Comparison of ENCODE assay signal across 20 cellular contexts in genomic region chr18:48763714-48764100, GRCh38.
DNase-seq lines count a peak whose midpoint lies in the region; ATAC-seq and TF ChIP-seq lines count a peak whose summit lies in the region.
"Had no signal": no experiment of that assay in that cellular context is flagged by ENCODE, and none has a peak within 500 bp of the region (broad histone marks: within the 10 kb centered on the region; RNA-seq: fewer than 3 reads in every experiment).

No MANE protein-coding gene starts in this region.

- H3K4me2 ChIP-seq in H9 (ENCODE audit: insufficient read depth, insufficient read length, low read length): no peak overlapping the region
- no peak overlapping the region for H3K4me2 ChIP-seq in IMR-90 (ENCODE audit: low read depth, low read length)

- WGBS in H9 (ENCODE audit: extremely low coverage, insufficient read length, low lambda C conversion rate): no CpG with 5 or more reads among the region's 6 CpGs
- WGBS in IMR-90 (ENCODE audit: extremely low coverage in 2 of 2, insufficient read length in 1 of 2), 2 experiments: 84% methylated on average over 2 of the region's 6 CpGs; no CpG with 5 or more reads in 1 of the 2 experiments
- 91% methylated on average over 6 of the region's 6 CpGs for WGBS in sigmoid colon, 2 donors

- no peak overlapping the region for H2BK12ac ChIP-seq in H9 (ENCODE audit: insufficient read length, low read depth, low read length)

- dilution Hi-C loops in IMR-90 (cut with HindIII; ENCODE audit: low sequenced_read_pairs, unreplicated experiment): no loop called here

- no peak overlapping the region; a peak in 1 of 5 replicates for H3K4me3 Mint-ChIP-seq in H9
- H3K4me3 Mint-ChIP-seq: CD4-positive, alpha-beta memory T cell had no signal

- no peak overlapping the region for H4K8ac ChIP-seq in H9 (replicated peaks; ENCODE audit: insufficient read length, low read depth, low read length)
- H4K8ac ChIP-seq in IMR-90 (ENCODE audit: low read depth in 2 of 2, low read length in 2 of 2): no peak overlapping the region

- H3K27ac Mint-ChIP-seq in H9: peak overlapping the region in 2 of 3 experiments; percentile 53 to 68; a peak in 2 of 7 replicates

- H3K36me3 Mint-ChIP-seq in H9 (ENCODE audit: insufficient read depth in 1 of 3, low read depth in 3 of 3): peaks cover 9 to 12% (median 10%) of the 10 kb centered on the region in 3 experiments; a peak in 6 of 7 replicates

- no peak overlapping the region for H2BK120ac ChIP-seq in H9 (ENCODE audit: low read depth, low read length, poor library complexity, severe bottlenecking)
- no peak overlapping the region for H2BK120ac ChIP-seq in IMR-90 (ENCODE audit: low read depth, low read length)

- H2AFZ ChIP-seq in H9 (ENCODE audit: low read length) (no peak overlapping the region), IMR-90 (replicated peaks; ENCODE audit: low read length, poor library complexity) (peak overlapping the region; percentile 42)

- H3K14ac ChIP-seq in H9 (ENCODE audit: insufficient read depth, low read length) (no peak overlapping the region; the same call in 1 of the 2 replicates), IMR-90 (replicated peaks; ENCODE audit: low read depth, low read length) (no peak overlapping the region)

- H3K9me1 ChIP-seq in IMR-90 (ENCODE audit: insufficient read depth, low read length): peaks cover 50% of the 10 kb centered on the region

- no peak overlapping the region for H2BK5ac ChIP-seq in H9 (ENCODE audit: insufficient read length, low read length)
- no peak overlapping the region for H2BK5ac ChIP-seq in IMR-90 (ENCODE audit: low read depth, low read length, poor library complexity, severe bottlenecking)

- peaks cover 55% of the 10 kb centered on the region for H3K36me3 ChIP-seq in IMR-90 (ENCODE audit: control insufficient read depth, insufficient read depth, low read length)
- peaks cover 27% of the 10 kb centered on the region for H3K36me3 ChIP-seq in left ventricle myocardium inferior
- peaks cover 0 to 34% (median 6%) of the 10 kb centered on the region in 4 donors for H3K36me3 ChIP-seq in sigmoid colon

- H3K23ac ChIP-seq in H9 (ENCODE audit: insufficient read length, low read depth, low read length) (no peak overlapping the region), IMR-90 (ENCODE audit: low read depth, low read length) (no peak overlapping the region)

- intact Hi-C loops in IMR-90 (cut with micrococcal nuclease): no loop called here
- intact Hi-C loops in left ventricle myocardium inferior (cut with micrococcal nuclease): no loop called here
- intact Hi-C loops in sigmoid colon (cut with DNase I): no loop called here

- H2AK5ac ChIP-seq in H9 (ENCODE audit: insufficient read length, low read length): no peak overlapping the region
- no peak overlapping the region for H2AK5ac ChIP-seq in IMR-90 (ENCODE audit: low read depth, low read length)

- H3K56ac ChIP-seq in H9 (ENCODE audit: insufficient read length, low read depth, low read length) (no peak overlapping the region), IMR-90 (ENCODE audit: extremely low read depth, insufficient read depth, low read length) (no peak overlapping the region)

- no peak for TF ChIP-seq EP300 in sigmoid colon (IDR thresholded peaks at IDR 0.05)

- H2AK9ac ChIP-seq in IMR-90 (replicated peaks; ENCODE audit: low read depth, low read length, poor library complexity): peak overlapping the region; percentile 19

- DNase-seq in H9 (no peak), IMR-90 (no peak), left ventricle myocardium inferior (no peak), sigmoid colon (no peak), NCI-H446 (lab: John Stamatoyannopoulos, UW) (no peak)
- DNase-seq: Calu3; CD4-positive, alpha-beta memory T cell; KG1; NCI-H1092 treated with DMSO at 0.1 percent for 48 hours; NCI-H146; NCI-H2029; NCI-H226; NCI-H524; NCI-H82 had no signal

- CTCF ChIA-PET in IMR-90 (lab: Yijun Ruan, JAX): no interaction called here

- no peak for TF ChIP-seq POLR2A in IMR-90 (IDR thresholded peaks at IDR 0.05; ENCODE audit: low read depth, low read length)
- TF ChIP-seq POLR2A in sigmoid colon (IDR thresholded peaks at IDR 0.05): no peak

- in situ Hi-C loops in IMR-90 (cut with MboI; ENCODE audit: low sequenced_read_pairs): no loop called here

- H3K79me1 ChIP-seq in H9 (ENCODE audit: insufficient read depth, low read depth, low read length, poor library complexity, severe bottlenecking) (no peaks in the 10 kb centered on the region), IMR-90 (ENCODE audit: low read depth in 1 of 2, low read length in 2 of 2) (peaks cover 38 to 86% of the 10 kb centered on the region in 2 experiments)

- H3K4me1 ChIP-seq in H9 (ENCODE audit: insufficient read depth, low read length): peaks cover 3% of the 10 kb centered on the region; the same call in 1 of the 2 replicates
- peaks cover 28% of the 10 kb centered on the region for H3K4me1 ChIP-seq in IMR-90 (ENCODE audit: control insufficient read depth, insufficient read depth, low read length)
- H3K4me1 ChIP-seq in left ventricle myocardium inferior: peaks cover 80% of the 10 kb centered on the region
- peaks cover 0 to 66% (median 49%) of the 10 kb centered on the region in 4 donors for H3K4me1 ChIP-seq in sigmoid colon
- H3K4me1 ChIP-seq: SJSA1 had no signal

- H3K79me2 ChIP-seq in H9 (ENCODE audit: insufficient read depth, low read length): no peaks in the 10 kb centered on the region

- H3K4me1 Mint-ChIP-seq in H9: peaks cover 16 to 25% of the 10 kb centered on the region in 2 experiments

- POLR2A ChIA-PET in IMR-90 (lab: Charles Lee; ENCODE audit: unreplicated experiment): no interaction called here

- no peaks in the 10 kb centered on the region for H3K23me2 ChIP-seq in H9 (ENCODE audit: insufficient read length, low read depth, low read length, poor library complexity, severe bottlenecking)

- H2BK20ac ChIP-seq in H9 (ENCODE audit: low read depth, low read length, poor library complexity, severe bottlenecking) (no peak overlapping the region), IMR-90 (ENCODE audit: low read depth, low read length) (no peak overlapping the region)

- H2BK15ac ChIP-seq in H9 (ENCODE audit: low read depth, low read length) (no peak overlapping the region), IMR-90 (ENCODE audit: low read depth, low read length) (no peak overlapping the region)

- TF ChIP-seq CTCF in H9 (conservative IDR thresholded peaks at IDR 0.05): no peak
- TF ChIP-seq CTCF in IMR-90 (conservative IDR thresholded peaks at IDR 0.05; ENCODE audit: low read depth, low read length): no peak
- no peak for TF ChIP-seq CTCF in left ventricle myocardium inferior (IDR thresholded peaks at IDR 0.05; ENCODE audit: borderline replicate concordance)
- no peak for TF ChIP-seq CTCF in sigmoid colon (IDR thresholded peaks at IDR 0.05)

- H3K4me3 ChIP-seq in IMR-90 (ENCODE audit: insufficient read depth, low read depth, low read length): no peak overlapping the region
- no peak overlapping the region for H3K4me3 ChIP-seq in left ventricle myocardium inferior
- no peak overlapping the region for H3K4me3 ChIP-seq in sigmoid colon
- H3K4me3 ChIP-seq: SJSA1 had no signal

- no peaks in the 10 kb centered on the region for H4K20me1 ChIP-seq in H9 (ENCODE audit: control insufficient read depth, insufficient read depth, insufficient read length)
- peaks cover 38% of the 10 kb centered on the region for H4K20me1 ChIP-seq in IMR-90 (ENCODE audit: insufficient read depth, low read length)

- no TSS peak for BruUV-seq in IMR-90 (replicated peaks; lab: Mats Ljungman, UMichigan)

- no peak overlapping the region for H4K91ac ChIP-seq in H9 (ENCODE audit: insufficient read length, low read depth, low read length)
- H4K91ac ChIP-seq in IMR-90 (ENCODE audit: insufficient read depth, low read depth, low read length): no peak overlapping the region

- H3K27me3 ChIP-seq in H9 (ENCODE audit: insufficient read depth, low read length) (no peaks in the 10 kb centered on the region), IMR-90 (ENCODE audit: control insufficient read depth, insufficient read depth, low read length) (no peaks in the 10 kb centered on the region), left ventricle myocardium inferior (ENCODE audit: low read depth) (no peaks in the 10 kb centered on the region), sigmoid colon (no peaks in the 10 kb centered on the region)
- H3K27me3 ChIP-seq: SJSA1 had no signal

- ATAC-seq in IMR-90 (ENCODE audit: low read depth) (no peak), GM18870 (IDR thresholded peaks at IDR 0.05; ENCODE audit: unreplicated experiment) (no peak), HG02938 (IDR thresholded peaks at IDR 0.05; ENCODE audit: unreplicated experiment) (no peak), GM21390 (IDR thresholded peaks at IDR 0.05; ENCODE audit: unreplicated experiment) (no peak)
- ATAC-seq: Panc1 had no signal

- H4K5ac ChIP-seq in H9 (ENCODE audit: insufficient read length, low read depth, low read length) (no peak overlapping the region), IMR-90 (ENCODE audit: low read depth, low read length) (no peak overlapping the region)

- H3K9me3 ChIP-seq in H9 (ENCODE audit: control insufficient read depth, low read depth, low read length) (no peaks in the 10 kb centered on the region), IMR-90 (ENCODE audit: control insufficient read depth, insufficient read depth, low read length) (no peaks in the 10 kb centered on the region), left ventricle myocardium inferior (replicated peaks) (no peaks in the 10 kb centered on the region), sigmoid colon (no peaks in the 10 kb centered on the region)
- H3K9me3 ChIP-seq: SJSA1 had no signal

- H3K9ac ChIP-seq in H9 (ENCODE audit: extremely low read depth, insufficient read length, low read length) (no peak overlapping the region), IMR-90 (ENCODE audit: low read depth, low read length) (no peak overlapping the region)

- H3T11ph ChIP-seq in H9 (ENCODE audit: low read length): no peak overlapping the region

- no peak overlapping the region for H3K4ac ChIP-seq in H9 (ENCODE audit: low read depth, low read length)
- H3K4ac ChIP-seq in IMR-90 (ENCODE audit: low read depth, low read length): no peak overlapping the region

- no peak overlapping the region for H3K18ac ChIP-seq in H9 (ENCODE audit: insufficient read length, low read depth, low read length)
- no peak overlapping the region for H3K18ac ChIP-seq in IMR-90 (ENCODE audit: low read depth, low read length)

- H3K9me3 Mint-ChIP-seq in H9: no peaks in the 10 kb centered on the region
- H3K9me3 Mint-ChIP-seq: CD4-positive, alpha-beta memory T cell had no signal

- no peak for TF ChIP-seq RAD21 in IMR-90 (IDR thresholded peaks at IDR 0.05; ENCODE audit: low read length)

- no peak overlapping the region for H3K27ac ChIP-seq in H9 (ENCODE audit: insufficient read length, low read depth, low read length)
- no peak overlapping the region for H3K27ac ChIP-seq in IMR-90 (ENCODE audit: insufficient read depth, low read length)
- peak overlapping the region; percentile 91 for H3K27ac ChIP-seq in left ventricle myocardium inferior (replicated peaks)
- peak overlapping the region in 3 of 4 donors; percentile 29 to 76 (median 48) for H3K27ac ChIP-seq in sigmoid colon
- H3K27ac ChIP-seq: HL-60, SJSA1 had no signal

- no peaks in the 10 kb centered on the region for H3K27me3 Mint-ChIP-seq in H9 (ENCODE audit: low read depth)
- H3K27me3 Mint-ChIP-seq: CD4-positive, alpha-beta memory T cell had no signal

TF ChIP-seq in IMR-90, 13 proteins besides CTCF, POLR2A, EP300 and RAD21 (continues in another document):
- no peak for TF ChIP-seq MAFK (IDR thresholded peaks at IDR 0.05; ENCODE audit: low read depth, low read length)
- TF ChIP-seq FOS (IDR thresholded peaks at IDR 0.05; ENCODE audit: low read depth, low read length): no peak

Comparison
In these comparisons a context has a peak if more than half of its experiments do, and no peak if none do; other contexts are left out.
1. H3K27ac ChIP-seq: peak in left ventricle myocardium inferior (single experiment) and sigmoid colon (3 of 4); none in H9 (single experiment) and IMR-90 (single experiment).